In genomic region chr19:4279530-4280422, GRCh38 we compare ENCODE assay signal across 1 cellular context.
TF ChIP-seq lines count a peak whose summit lies in the region.

No MANE protein-coding gene starts in this region.

TF ChIP-seq in H1, 55 proteins besides CTCF, POLR2A, EP300 and RAD21:
- 0 out of 2 replicates have a peak, but pooled peaks have one; percentile 4 for TF ChIP-seq EGR1 (IDR thresholded peaks at IDR 0.05; ENCODE audit: borderline replicate concordance, low read depth, low read length)
- 0 out of 2 replicates have a peak, but pooled peaks have one; percentile 27 for TF ChIP-seq PHF8 (conservative IDR thresholded peaks at IDR 0.05; ENCODE audit: low read depth, low read length)
- no peak for TF ChIP-seq ATF2 (IDR thresholded peaks at IDR 0.05; ENCODE audit: low read length)
- TF ChIP-seq KDM4A (IDR thresholded peaks at IDR 0.05; ENCODE audit: low read depth, low read length, severe bottlenecking), result peak; percentile 71
- TF ChIP-seq SUZ12 (IDR thresholded peaks at IDR 0.05; ENCODE audit: low read length), result no peak; the same call in 1 of the 2 replicates
- TF ChIP-seq CBX8 (IDR thresholded peaks at IDR 0.05; ENCODE audit: borderline replicate concordance, low read depth, low read length), result no peak
- peak; percentile 52 for TF ChIP-seq EZH2 (IDR thresholded peaks at IDR 0.05; ENCODE audit: low read depth, low read length, severe bottlenecking)
- TF ChIP-seq HDAC2 (IDR thresholded peaks at IDR 0.05; ENCODE audit: borderline replicate concordance in 1 of 2, low read depth in 2 of 2, low read length in 2 of 2), result peak in 1 of 2 experiments; percentile 69; a peak in 1 of 4 replicates
TF ChIP-seq in H1: peak in this region for 5.
